ENCODE assay signal across 8 cellular contexts in genomic region chr3:151837057-151837456, GRCh38. TPM values are rescaled to one million over a fixed set of nuclear protein-coding genes. Genes with fewer than 3 reads are reported as not detected.
DNase-seq lines count a peak whose midpoint lies in the region; ATAC-seq and TF ChIP-seq lines count a peak whose summit lies in the region.

No MANE protein-coding gene starts in this region.

- H3K27ac Mint-ChIP-seq in chondrocyte (ENCODE audit: unreplicated experiment): peak overlapping the region; percentile 9
- H3K27ac Mint-ChIP-seq in activated naive CD4-positive, alpha-beta T cell treated with anti-CD3 and anti-CD28 coated beads, Interleukin-2, amount 10 ng/mL, durations not matched to agents 7 days and 5 days: no peak overlapping the region

- peaks cover 20% of the 10 kb centered on the region for H3K4me1 ChIP-seq in osteoblast (ENCODE audit: insufficient read depth, low read length)

- no peak overlapping the region for H3K27ac ChIP-seq in osteoblast (ENCODE audit: low read depth, low read length)

- H3K9me3 ChIP-seq in osteoblast (ENCODE audit: low read depth, low read length): no peaks in the 10 kb centered on the region

- H3K36me3 ChIP-seq in osteoblast (ENCODE audit: insufficient read depth, low read length): no peaks in the 10 kb centered on the region

- peak overlapping the region; percentile 14 for H3K4me2 ChIP-seq in osteoblast (ENCODE audit: insufficient read depth, low read length)

- H3K79me2 ChIP-seq in osteoblast (ENCODE audit: insufficient read depth, low read length): no peaks in the 10 kb centered on the region

- no peaks in the 10 kb centered on the region for H3K9me3 Mint-ChIP-seq in chondrocyte (ENCODE audit: low read depth)
- H3K9me3 Mint-ChIP-seq in activated naive CD4-positive, alpha-beta T cell treated with anti-CD3 and anti-CD28 coated beads, Interleukin-2, amount 10 ng/mL, durations not matched to agents 7 days and 5 days: no peaks in the 10 kb centered on the region

- H4K20me1 ChIP-seq in osteoblast (ENCODE audit: insufficient read depth, low read length): no peaks in the 10 kb centered on the region

- H3K27me3 Mint-ChIP-seq in chondrocyte (ENCODE audit: low read depth): no peaks in the 10 kb centered on the region
- peaks cover 25% of the 10 kb centered on the region for H3K27me3 Mint-ChIP-seq in activated naive CD4-positive, alpha-beta T cell treated with anti-CD3 and anti-CD28 coated beads, Interleukin-2, amount 10 ng/mL, durations not matched to agents 7 days and 5 days

- no peak overlapping the region for H3K4me3 ChIP-seq in osteoblast (ENCODE audit: insufficient read depth, low read length)

- DNase-seq in G401 (ENCODE audit: low spot score): peak; percentile 30
- peak; percentile 79 for DNase-seq in NCI-H460 (ENCODE audit: extremely low read depth, low read depth)
- no peak for DNase-seq in chondrocyte (ENCODE audit: low spot score)
- DNase-seq in osteoblast (ENCODE audit: insufficient read length, low spot score, missing footprints): peak; percentile 57
- no peak for DNase-seq in activated naive CD4-positive, alpha-beta T cell treated with anti-CD3 and anti-CD28 coated beads, Interleukin-2, amount 10 ng/mL, durations not matched to agents 7 days and 5 days
- DNase-seq in activated T-cell treated with anti-CD3 and anti-CD28 coated beads, Interleukin-2, amount 50 U/mL, for 48 hours: no peak

- H3K4me1 Mint-ChIP-seq in chondrocyte (ENCODE audit: low read depth): peaks cover 19% of the 10 kb centered on the region
- no peaks in the 10 kb centered on the region for H3K4me1 Mint-ChIP-seq in activated naive CD4-positive, alpha-beta T cell treated with anti-CD3 and anti-CD28 coated beads, Interleukin-2, amount 10 ng/mL, durations not matched to agents 7 days and 5 days

- CTCF ChIA-PET in activated naive CD4-positive, alpha-beta T cell treated with anti-CD3 and anti-CD28 coated beads, Interleukin-2, amount 10 ng/mL, durations not matched to agents 7 days and 5 days (lab: Charles Lee): interaction anchor here (0.8 to 5.3 kb wide), 4 partner anchors 40 to 669 kb away, joined by 3 to 19 read pairs (median 12); no protein-coding TSS in a partner anchor

- no peak overlapping the region for H2AFZ ChIP-seq in osteoblast (ENCODE audit: low read length)

- no peaks in the 10 kb centered on the region for H3K36me3 Mint-ChIP-seq in chondrocyte (ENCODE audit: low read depth)
- no peaks in the 10 kb centered on the region for H3K36me3 Mint-ChIP-seq in activated naive CD4-positive, alpha-beta T cell treated with anti-CD3 and anti-CD28 coated beads, Interleukin-2, amount 10 ng/mL, durations not matched to agents 7 days and 5 days

- H3K27me3 ChIP-seq in osteoblast (ENCODE audit: insufficient read depth, low read length): no peaks in the 10 kb centered on the region

- ATAC-seq in HG03025 (IDR thresholded peaks at IDR 0.05; ENCODE audit: low FRiP score, unreplicated experiment): no peak
- ATAC-seq in GM21723 (IDR thresholded peaks at IDR 0.05; ENCODE audit: unreplicated experiment): no peak

- peak; percentile 4 for TF ChIP-seq CTCF in chondrocyte (IDR thresholded peaks at IDR 0.05)
- TF ChIP-seq CTCF in osteoblast (IDR thresholded peaks at IDR 0.05; ENCODE audit: extremely low read depth, low read depth, low read length): no peak

- no peak overlapping the region for H3K4me3 Mint-ChIP-seq in chondrocyte (ENCODE audit: unreplicated experiment)
- no peak overlapping the region for H3K4me3 Mint-ChIP-seq in activated naive CD4-positive, alpha-beta T cell treated with anti-CD3 and anti-CD28 coated beads, Interleukin-2, amount 10 ng/mL, durations not matched to agents 7 days and 5 days

- in situ Hi-C loops in G401 (cut with HindIII; ENCODE audit: low sequenced_read_pairs): no loop called here

RNA-seq across cellular contexts. Expression of gene AADAC, which starts 23.1 kb away (rescaled TPM):
- total RNA-seq in G401 (2014; rRNA removed; shearing (Covaris generic)): not detected in 2 replicates
- total RNA-seq in NCI-H460 (2014; rRNA removed; shearing (Covaris generic)): 6.2 and 7.8 TPM in 2 replicates
- polyA plus RNA-seq in NCI-H460 (2014; cell fraction: nucleus; rRNA removed): 39.5 and 40.3 TPM in 2 replicates
- total RNA-seq in chondrocyte (not detected in 3 replicates), osteoblast (not detected in 2 replicates)

RNA-seq across cellular contexts. Expression of gene SUCNR1, which starts 36.4 kb away (rescaled TPM):
- total RNA-seq in G401 (2014; rRNA removed; shearing (Covaris generic)): 0.03 TPM in 1 of 2 replicates, not detected in the other
- 3.3 and 3.8 TPM in 2 replicates for total RNA-seq in NCI-H460 (2014; rRNA removed; shearing (Covaris generic))
- 2.2 and 4.0 TPM in 2 replicates for polyA plus RNA-seq in NCI-H460 (2014; cell fraction: nucleus; rRNA removed)
- total RNA-seq in chondrocyte (0.12 to 0.13 TPM in 2 of 3 replicates, not detected in the other), osteoblast (under 0.01 TPM in 1 of 2 replicates, not detected in the other)

Comparison
In these comparisons a context has a peak if more than half of its experiments do, and no peak if none do; other contexts are left out.
1. DNase-seq: peak in G401 (single experiment), NCI-H460 (single experiment) and osteoblast (single experiment); none in chondrocyte (single experiment), activated naive CD4-positive, alpha-beta T cell treated with anti-CD3 and anti-CD28 coated beads, Interleukin-2, amount 10 ng/mL, durations not matched to agents 7 days and 5 days (single experiment) and activated T-cell treated with anti-CD3 and anti-CD28 coated beads, Interleukin-2, amount 50 U/mL, for 48 hours (0 of 2).